Comparison of ENCODE assay signal across 1 cellular context in the genomic region with DNA sequence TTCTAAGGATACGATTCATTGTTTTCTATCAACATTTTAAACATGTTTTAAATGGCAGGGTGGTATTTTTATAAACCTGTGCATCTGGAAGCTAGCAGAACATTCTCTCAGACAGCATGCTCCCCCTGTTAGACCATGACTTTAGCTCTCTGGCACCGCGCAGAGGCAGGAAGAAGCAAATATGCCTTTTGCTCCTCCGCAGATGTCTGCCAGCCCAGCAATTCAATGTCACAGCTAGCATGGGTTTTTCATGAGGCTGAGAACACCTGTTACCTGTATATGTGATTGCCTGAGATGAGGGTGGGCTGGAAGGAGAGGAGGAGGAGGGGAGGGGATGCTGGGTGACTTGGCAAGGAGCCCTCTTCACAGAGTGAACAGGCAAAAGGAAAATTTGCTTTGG.
TF ChIP-seq lines count a peak whose summit lies in the region.

No MANE protein-coding gene starts in this region.

TF ChIP-seq in H1, 55 proteins besides CTCF, POLR2A, EP300 and RAD21:
- TF ChIP-seq TAF7 (optimal IDR thresholded peaks at IDR 0.05; ENCODE audit: borderline replicate concordance, low read depth, low read length) (no peak), KDM5A (IDR thresholded peaks at IDR 0.05; ENCODE audit: low read length) (no peak), SIRT6 (IDR thresholded peaks at IDR 0.05; ENCODE audit: low read length) (no peak), RBBP5 (IDR thresholded peaks at IDR 0.05; ENCODE audit: borderline replicate concordance, low read depth, low read length) (no peak), SRF (IDR thresholded peaks at IDR 0.05; ENCODE audit: low read depth, low read length) (no peak), CREB1 (IDR thresholded peaks at IDR 0.05) (no peak), POU5F1 (IDR thresholded peaks at IDR 0.05; ENCODE audit: low read depth, low read length) (no peak), SP1 (IDR thresholded peaks at IDR 0.05; ENCODE audit: low read depth, low read length) (no peak), ASH2L (IDR thresholded peaks at IDR 0.05; ENCODE audit: low read length) (no peak)
- TF ChIP-seq, protein P1, sequence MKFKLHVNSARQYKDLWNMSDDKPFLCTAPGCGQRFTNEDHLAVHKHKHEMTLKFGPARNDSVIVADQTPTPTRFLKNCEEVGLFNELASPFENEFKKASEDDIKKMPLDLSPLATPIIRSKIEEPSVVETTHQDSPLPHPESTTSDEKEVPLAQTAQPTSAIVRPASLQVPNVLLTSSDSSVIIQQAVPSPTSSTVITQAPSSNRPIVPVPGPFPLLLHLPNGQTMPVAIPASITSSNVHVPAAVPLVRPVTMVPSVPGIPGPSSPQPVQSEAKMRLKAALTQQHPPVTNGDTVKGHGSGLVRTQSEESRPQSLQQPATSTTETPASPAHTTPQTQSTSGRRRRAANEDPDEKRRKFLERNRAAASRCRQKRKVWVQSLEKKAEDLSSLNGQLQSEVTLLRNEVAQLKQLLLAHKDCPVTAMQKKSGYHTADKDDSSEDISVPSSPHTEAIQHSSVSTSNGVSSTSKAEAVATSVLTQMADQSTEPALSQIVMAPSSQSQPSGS (IDR thresholded peaks at IDR 0.05; ENCODE audit: low read length), result no peak
